1 cellular context compared by ENCODE assay signal in genomic region chr16:30658731-30659506, GRCh38.
TF ChIP-seq lines count a peak whose summit lies in the region.

No MANE protein-coding gene starts in this region.

TF ChIP-seq in K562, 482 proteins besides CTCF, POLR2A, EP300 and RAD21 (continues in another document):
- TF ChIP-seq ILF3 (IDR thresholded peaks at IDR 0.05; ENCODE audit: borderline replicate concordance) (0 out of 2 replicates have a peak, but pooled peaks have one; percentile 27), THRB (CRISPR knock-in tag; conservative IDR thresholded peaks at IDR 0.05) (no peak), ZFP30 (CRISPR knock-in tag; IDR thresholded peaks at IDR 0.05; ENCODE audit: borderline replicate concordance) (no peak), PCBP1 (IDR thresholded peaks at IDR 0.05; ENCODE audit: low read depth, low read length, poor library complexity, severe bottlenecking) (peak; percentile 18), ZNF24 (IDR thresholded peaks at IDR 0.05) (0 out of 2 replicates have a peak, but pooled peaks have one; percentile 6), DPF2 (IDR thresholded peaks at IDR 0.05) (0 out of 2 replicates have a peak, but pooled peaks have one; percentile 8), SMARCE1 (IDR thresholded peaks at IDR 0.05) (no peak), HMGN3 (IDR thresholded peaks at IDR 0.05; ENCODE audit: borderline replicate concordance, extremely low read depth, insufficient read length, low read depth, low read length) (peak; percentile 75), BRD4 (IDR thresholded peaks at IDR 0.05) (0 out of 2 replicates have a peak, but pooled peaks have one; percentile 57), EP400 (IDR thresholded peaks at IDR 0.05) (peak; percentile 33), NBN (IDR thresholded peaks at IDR 0.05; ENCODE audit: low read depth) (0 out of 2 replicates have a peak, but pooled peaks have one; percentile 5), STAT6 (CRISPR knock-in tag; IDR thresholded peaks at IDR 0.05) (no peak), CREB5 (CRISPR knock-in tag; IDR thresholded peaks at IDR 0.05) (0 out of 2 replicates have a peak, but pooled peaks have one; percentile 55), SMAD4 (CRISPR knock-in tag; conservative IDR thresholded peaks at IDR 0.05) (peak; percentile 84), PATZ1 (CRISPR knock-in tag; IDR thresholded peaks at IDR 0.05; ENCODE audit: borderline replicate concordance) (no peak), MYNN (IDR thresholded peaks at IDR 0.05) (0 out of 2 replicates have a peak, but pooled peaks have one; percentile 5), MYNN (CRISPR knock-in tag; IDR thresholded peaks at IDR 0.05) (no peak), ZMIZ1 (IDR thresholded peaks at IDR 0.05; ENCODE audit: low read depth in 2 of 2, low read length in 2 of 2) (no peak; a peak in 1 of 4 replicates), TBP (optimal IDR thresholded peaks at IDR 0.05; ENCODE audit: low read depth, low read length) (peak; percentile 15), CCNT2 (IDR thresholded peaks at IDR 0.05; ENCODE audit: borderline replicate concordance, extremely low read depth, insufficient read length, low read depth, low read length) (peak; percentile 71), TEAD4 (IDR thresholded peaks at IDR 0.05; ENCODE audit: low read length) (peak; percentile 35; the same call in 1 of the 2 replicates), TEAD4 (CRISPR knock-in tag; IDR thresholded peaks at IDR 0.05; ENCODE audit: borderline replicate concordance) (no peak), SIN3A (IDR thresholded peaks at IDR 0.05; ENCODE audit: borderline replicate concordance in 2 of 2, control insufficient read depth in 1 of 2, low read depth in 2 of 2, low read length in 2 of 2) (peak; percentile 31 to 84; a peak in 1 of 4 replicates), NR2C2 (CRISPR knock-in tag; IDR thresholded peaks at IDR 0.05) (no peak), NR2C2 (tag; IDR thresholded peaks at IDR 0.05) (0 out of 2 replicates have a peak, but pooled peaks have one; percentile 16), SOX6 (IDR thresholded peaks at IDR 0.05) (0 out of 2 replicates have a peak, but pooled peaks have one; percentile 8), PHF8 (IDR thresholded peaks at IDR 0.05; ENCODE audit: borderline replicate concordance, low read length) (peak; percentile 13; the same call in 1 of the 2 replicates), ZNF518B (CRISPR knock-in tag; IDR thresholded peaks at IDR 0.05) (no peak), NFE2 (IDR thresholded peaks at IDR 0.05; ENCODE audit: low read depth) (peak; percentile 28), MNT (conservative IDR thresholded peaks at IDR 0.05) (peak; percentile 13 to 14; a peak in 2 of 4 replicates), ZBTB9 (CRISPR knock-in tag; IDR thresholded peaks at IDR 0.05) (no peak), RBFOX2 (IDR thresholded peaks at IDR 0.05; ENCODE audit: low read depth, low read length) (peak; percentile 58), CXXC5 (CRISPR knock-in tag; IDR thresholded peaks at IDR 0.05) (peak; percentile 74), ZNF12 (CRISPR knock-in tag; IDR thresholded peaks at IDR 0.05) (no peak), NONO (IDR thresholded peaks at IDR 0.05; ENCODE audit: low read depth in 2 of 2, low read length in 1 of 2) (peak in 1 of 2 experiments; percentile 34; a peak in 1 of 4 replicates), ZNF449 (CRISPR knock-in tag; IDR thresholded peaks at IDR 0.05) (no peak), JUND (IDR thresholded peaks at IDR 0.05; ENCODE audit: borderline replicate concordance, low read depth, low read length) (peak; percentile 1; the same call in 1 of the 2 replicates), JUND (tag; IDR thresholded peaks at IDR 0.05; ENCODE audit: borderline replicate concordance, low read depth, low read length) (no peak), TAF1 (IDR thresholded peaks at IDR 0.05; ENCODE audit: control insufficient read depth, extremely low read depth, insufficient read depth, low read length, severe bottlenecking) (peak; percentile 35), NUFIP1 (IDR thresholded peaks at IDR 0.05; ENCODE audit: partially characterized antibody) (no peak), POLR2AphosphoS5 (IDR thresholded peaks at IDR 0.05; ENCODE audit: control insufficient read depth, insufficient read depth, low read depth, low read length) (no peak)
